In the genomic region with DNA sequence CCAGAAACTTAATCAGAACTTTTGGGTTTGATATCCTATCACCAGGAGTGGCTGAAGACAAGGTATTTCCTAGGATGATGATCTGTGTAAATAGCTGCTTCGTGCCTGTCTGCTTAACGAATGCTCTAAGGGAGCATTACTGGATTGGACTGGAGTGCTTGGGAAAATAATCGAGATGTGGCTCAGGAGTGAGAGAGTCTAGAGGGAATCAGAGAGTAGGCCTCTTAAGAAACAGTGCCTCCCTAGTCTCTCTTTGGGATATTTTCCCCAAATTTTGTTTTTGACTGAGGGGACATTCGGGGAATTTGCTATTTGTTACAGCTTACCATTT, we compare ENCODE assay signal across 1 cellular context.
TF ChIP-seq lines count a peak whose summit lies in the region.

No MANE protein-coding gene starts in this region.

TF ChIP-seq in HepG2, 621 proteins besides CTCF, POLR2A, EP300 and RAD21:
- TF ChIP-seq, protein P1, sequence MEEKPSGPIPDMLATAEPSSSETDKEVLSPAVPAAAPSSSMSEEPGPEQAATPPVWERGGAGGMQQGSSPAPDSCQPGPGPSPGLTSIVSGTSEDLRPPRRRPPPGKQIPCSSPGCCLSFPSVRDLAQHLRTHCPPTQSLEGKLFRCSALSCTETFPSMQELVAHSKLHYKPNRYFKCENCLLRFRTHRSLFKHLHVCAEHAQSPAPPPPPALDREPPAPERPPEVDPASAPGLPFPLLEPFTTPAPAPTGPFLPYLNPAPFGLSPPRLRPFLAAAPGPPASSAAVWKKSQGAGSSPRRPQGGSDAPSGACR (CRISPR knock-in tag; IDR thresholded peaks at IDR 0.05): 0 out of 2 replicates have a peak, but pooled peaks have one; percentile 19
- TF ChIP-seq MIXL1 (CRISPR knock-in tag; IDR thresholded peaks at IDR 0.05): 0 out of 2 replicates have a peak, but pooled peaks have one; percentile 9
- TF ChIP-seq, protein P2, sequence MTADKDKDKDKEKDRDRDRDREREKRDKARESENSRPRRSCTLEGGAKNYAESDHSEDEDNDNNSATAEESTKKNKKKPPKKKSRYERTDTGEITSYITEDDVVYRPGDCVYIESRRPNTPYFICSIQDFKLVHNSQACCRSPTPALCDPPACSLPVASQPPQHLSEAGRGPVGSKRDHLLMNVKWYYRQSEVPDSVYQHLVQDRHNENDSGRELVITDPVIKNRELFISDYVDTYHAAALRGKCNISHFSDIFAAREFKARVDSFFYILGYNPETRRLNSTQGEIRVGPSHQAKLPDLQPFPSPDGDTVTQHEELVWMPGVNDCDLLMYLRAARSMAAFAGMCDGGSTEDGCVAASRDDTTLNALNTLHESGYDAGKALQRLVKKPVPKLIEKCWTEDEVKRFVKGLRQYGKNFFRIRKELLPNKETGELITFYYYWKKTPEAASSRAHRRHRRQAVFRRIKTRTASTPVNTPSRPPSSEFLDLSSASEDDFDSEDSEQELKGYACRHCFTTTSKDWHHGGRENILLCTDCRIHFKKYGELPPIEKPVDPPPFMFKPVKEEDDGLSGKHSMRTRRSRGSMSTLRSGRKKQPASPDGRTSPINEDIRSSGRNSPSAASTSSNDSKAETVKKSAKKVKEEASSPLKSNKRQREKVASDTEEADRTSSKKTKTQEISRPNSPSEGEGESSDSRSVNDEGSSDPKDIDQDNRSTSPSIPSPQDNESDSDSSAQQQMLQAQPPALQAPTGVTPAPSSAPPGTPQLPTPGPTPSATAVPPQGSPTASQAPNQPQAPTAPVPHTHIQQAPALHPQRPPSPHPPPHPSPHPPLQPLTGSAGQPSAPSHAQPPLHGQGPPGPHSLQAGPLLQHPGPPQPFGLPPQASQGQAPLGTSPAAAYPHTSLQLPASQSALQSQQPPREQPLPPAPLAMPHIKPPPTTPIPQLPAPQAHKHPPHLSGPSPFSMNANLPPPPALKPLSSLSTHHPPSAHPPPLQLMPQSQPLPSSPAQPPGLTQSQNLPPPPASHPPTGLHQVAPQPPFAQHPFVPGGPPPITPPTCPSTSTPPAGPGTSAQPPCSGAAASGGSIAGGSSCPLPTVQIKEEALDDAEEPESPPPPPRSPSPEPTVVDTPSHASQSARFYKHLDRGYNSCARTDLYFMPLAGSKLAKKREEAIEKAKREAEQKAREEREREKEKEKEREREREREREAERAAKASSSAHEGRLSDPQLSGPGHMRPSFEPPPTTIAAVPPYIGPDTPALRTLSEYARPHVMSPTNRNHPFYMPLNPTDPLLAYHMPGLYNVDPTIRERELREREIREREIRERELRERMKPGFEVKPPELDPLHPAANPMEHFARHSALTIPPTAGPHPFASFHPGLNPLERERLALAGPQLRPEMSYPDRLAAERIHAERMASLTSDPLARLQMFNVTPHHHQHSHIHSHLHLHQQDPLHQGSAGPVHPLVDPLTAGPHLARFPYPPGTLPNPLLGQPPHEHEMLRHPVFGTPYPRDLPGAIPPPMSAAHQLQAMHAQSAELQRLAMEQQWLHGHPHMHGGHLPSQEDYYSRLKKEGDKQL (CRISPR knock-in tag; IDR thresholded peaks at IDR 0.05; ENCODE audit: low read depth): no peak
